ENCODE assay signal across 16 cellular contexts in the genomic region with DNA sequence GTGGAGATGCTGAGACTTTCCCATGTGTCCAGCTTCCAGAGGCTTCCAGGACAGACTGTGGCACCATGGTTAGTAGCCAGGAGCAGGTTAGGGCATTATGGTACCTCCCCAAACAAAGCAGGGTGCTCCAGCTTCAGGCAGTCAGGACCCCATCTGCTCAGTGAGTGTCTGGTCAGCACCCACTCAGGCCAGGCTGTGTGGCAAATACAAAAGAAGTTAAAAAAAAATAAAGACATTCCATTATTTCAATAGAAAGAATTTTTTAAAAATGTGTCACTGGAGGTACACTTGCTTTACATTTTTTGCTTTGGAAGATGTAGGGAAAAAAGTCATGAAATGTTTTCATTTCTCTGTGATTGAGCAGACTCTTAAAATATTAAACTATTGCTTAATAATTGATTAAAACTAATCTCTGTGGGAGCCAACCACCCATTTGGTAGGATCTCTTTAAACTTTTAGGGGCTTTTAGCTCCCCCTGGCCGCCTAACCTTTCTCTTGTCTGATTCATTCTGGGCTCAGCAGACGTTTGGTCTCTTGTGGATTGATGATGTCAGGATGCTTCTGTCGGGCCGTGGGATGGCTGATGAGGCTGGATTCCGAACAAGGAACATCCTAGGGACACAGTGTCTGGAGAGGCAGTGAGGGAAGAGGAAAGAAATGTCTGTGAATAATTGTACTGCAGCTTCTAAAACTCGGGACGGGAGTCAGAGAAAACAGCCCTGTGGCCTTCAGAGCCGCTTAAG. TPM values are rescaled to one million over a fixed set of nuclear protein-coding genes. Genes with fewer than 3 reads are reported as not detected.
DNase-seq lines count a peak whose midpoint lies in the region; ATAC-seq, FAIRE-seq and TF ChIP-seq lines count a peak whose summit lies in the region.
"Had no signal": no experiment of that assay in that cellular context is flagged by ENCODE, and none has a peak within 500 bp of the region (broad histone marks: within the 10 kb centered on the region; RNA-seq: fewer than 3 reads in every experiment).

No MANE protein-coding gene starts in this region.

- H3K23ac ChIP-seq in H1 (ENCODE audit: insufficient read length): no peak overlapping the region

- no peaks in the 10 kb centered on the region for H3K9me2 ChIP-seq in OCI-LY1 (ENCODE audit: low read depth, low read length)

- H2BK120ac ChIP-seq in H1 (replicated peaks; ENCODE audit: low read depth, low read length): peak overlapping the region; percentile 72

- no peaks in the 10 kb centered on the region for H3F3A ChIP-seq in OCI-LY1 (ENCODE audit: insufficient read depth, low read length)

- intact Hi-C loops in naive thymus-derived CD4-positive, alpha-beta T cell (cut with micrococcal nuclease): no loop called here

- no peak overlapping the region for H2BK12ac ChIP-seq in H1 (ENCODE audit: low read depth, low read length)

- H3K36me3 Mint-ChIP-seq in osteocyte (ENCODE audit: unreplicated experiment): no peaks in the 10 kb centered on the region
- H3K36me3 Mint-ChIP-seq in naive thymus-derived CD4-positive, alpha-beta T cell: no peaks in the 10 kb centered on the region
- H3K36me3 Mint-ChIP-seq in activated T-cell treated with anti-CD3 and anti-CD28 coated beads, Interleukin-2, amount 50 U/mL, for 4 hours (ENCODE audit: insufficient read depth): no peaks in the 10 kb centered on the region
- H3K36me3 Mint-ChIP-seq: activated naive CD8-positive, alpha-beta T cell treated with anti-CD3 and anti-CD28 coated beads, Interleukin-2, amount 10 ng/mL, durations not matched to agents 7 days and 5 days had no signal

- POLR2A ChIA-PET in H1 (lab: Charles Lee; ENCODE audit: partially characterized antibody): no interaction called here
- POLR2A ChIA-PET in naive thymus-derived CD4-positive, alpha-beta T cell (lab: Charles Lee): no interaction called here

- no peak overlapping the region for H3K9ac ChIP-seq in OCI-LY1 (ENCODE audit: low read length)
- H3K9ac ChIP-seq in H1 (replicated peaks in 1 of 4; ENCODE audit: extremely low read depth in 1 of 4, low read depth in 3 of 4, low read length in 3 of 4): no peak overlapping the region
- H3K9ac ChIP-seq: KMS-11 had no signal

- H2BK20ac ChIP-seq in H1 (ENCODE audit: low read length): no peak overlapping the region

- H2AFZ ChIP-seq in OCI-LY1 (ENCODE audit: low read length): no peak overlapping the region
- H2AFZ ChIP-seq in H1 (ENCODE audit: low read length): no peak overlapping the region

- H3K18ac ChIP-seq in H1 (ENCODE audit: extremely low read depth, low read length): no peak overlapping the region

- peak; percentile 32 for DNase-seq in Daoy (ENCODE audit: low read depth)
- no peak for DNase-seq in H1 (ENCODE audit: low read depth in 1 of 2, low spot score in 2 of 2)
- no peak for DNase-seq in osteocyte (ENCODE audit: extremely low spot score, unreplicated experiment)
- no peak for DNase-seq in naive thymus-derived CD4-positive, alpha-beta T cell
- DNase-seq in activated T-cell treated with anti-CD3 and anti-CD28 coated beads, Interleukin-2, amount 50 U/mL, for 4 hours: no peak
- DNase-seq: activated B cell treated with CpG ODN at 0.5 μM for 24 hours; activated naive CD8-positive, alpha-beta T cell treated with anti-CD3 and anti-CD28 coated beads, Interleukin-2, amount 10 ng/mL, durations not matched to agents 7 days and 5 days; effector CD8-positive, alpha-beta T cell; lower lobe of right lung; NCI-H1694 had no signal

- H4K20me1 ChIP-seq in OCI-LY1 (ENCODE audit: insufficient read depth, low read length): no peaks in the 10 kb centered on the region
- peaks cover 0 to 4% of the 10 kb centered on the region in 2 experiments for H4K20me1 ChIP-seq in H1 (replicated peaks in 1 of 2; ENCODE audit: control insufficient read depth in 1 of 2, insufficient read depth in 2 of 2, low read length in 2 of 2)

- H4K5ac ChIP-seq in H1 (ENCODE audit: insufficient read length, low read depth, low read length): no peak overlapping the region

- no peak overlapping the region for H4K91ac ChIP-seq in H1 (replicated peaks; ENCODE audit: insufficient read length, low read length)

- H3K79me1 ChIP-seq in H1 (ENCODE audit: low read depth, low read length): no peaks in the 10 kb centered on the region

- no peak; a peak in 1 of 4 replicates for TF ChIP-seq RAD21 in H1 (IDR thresholded peaks at IDR 0.05 in 1 of 2, conservative IDR thresholded peaks at IDR 0.05 in 1 of 2; ENCODE audit: low read depth in 2 of 2, low read length in 2 of 2)

- H3K4me3 Mint-ChIP-seq in osteocyte (ENCODE audit: unreplicated experiment): no peak overlapping the region
- no peak overlapping the region for H3K4me3 Mint-ChIP-seq in naive thymus-derived CD4-positive, alpha-beta T cell
- H3K4me3 Mint-ChIP-seq in activated T-cell treated with anti-CD3 and anti-CD28 coated beads, Interleukin-2, amount 50 U/mL, for 4 hours: no peak overlapping the region
- H3K4me3 Mint-ChIP-seq: activated B cell treated with CpG ODN at 0.5 μM for 24 hours; activated naive CD8-positive, alpha-beta T cell treated with anti-CD3 and anti-CD28 coated beads, Interleukin-2, amount 10 ng/mL, durations not matched to agents 7 days and 5 days; neural crest cell had no signal

- TF ChIP-seq CTCF in OCI-LY1 (IDR thresholded peaks at IDR 0.05; ENCODE audit: low read length) (peak; percentile 26; the same call in 1 of the 2 replicates), H1 (IDR thresholded peaks at IDR 0.05; ENCODE audit: control extremely low read depth in 1 of 3, insufficient read depth in 1 of 3, low read depth in 1 of 3, low read length in 3 of 3) (no peak), osteocyte (IDR thresholded peaks at IDR 0.05) (no peak)

- H3K14ac ChIP-seq in H1 (ENCODE audit: insufficient read length): no peak overlapping the region

- H3K27me3 ChIP-seq in OCI-LY1 (ENCODE audit: insufficient read depth, low read length) (no peaks in the 10 kb centered on the region; the same call in 1 of the 2 replicates), H1 (replicated peaks in 1 of 4; ENCODE audit: control insufficient read depth in 3 of 4, extremely low read depth in 1 of 4, insufficient read depth in 3 of 4, low read length in 3 of 4) (peaks cover 0 to 3% (median 0%) of the 10 kb centered on the region in 4 experiments; a peak in 4 of 7 replicates)
- H3K27me3 ChIP-seq in naive thymus-derived CD4-positive, alpha-beta T cell (ENCODE audit: control insufficient read depth in 2 of 2, insufficient read depth in 2 of 2, low read length in 2 of 2): no peaks in the 10 kb centered on the region

- no peak overlapping the region for H4K8ac ChIP-seq in H1 (ENCODE audit: extremely low read depth, insufficient read depth, low read length)

- no peaks in the 10 kb centered on the region for H3K27me3 Mint-ChIP-seq in osteocyte (ENCODE audit: unreplicated experiment)
- peaks cover 0 to 30% (median 12%) of the 10 kb centered on the region in 5 donors for H3K27me3 Mint-ChIP-seq in naive thymus-derived CD4-positive, alpha-beta T cell
- H3K27me3 Mint-ChIP-seq in activated T-cell treated with anti-CD3 and anti-CD28 coated beads, Interleukin-2, amount 50 U/mL, for 4 hours (ENCODE audit: low read depth): peaks cover 13% of the 10 kb centered on the region

- no peak for TF ChIP-seq POLR2A in H1 (IDR thresholded peaks at IDR 0.05; ENCODE audit: control extremely low read depth in 1 of 2, low read depth in 2 of 2, low read length in 2 of 2)

- H3K23me2 ChIP-seq in H1 (ENCODE audit: low read depth, low read length): peaks cover 12% of the 10 kb centered on the region; the same call in 1 of the 2 replicates

- CTCF ChIA-PET in H1 (lab: Charles Lee; ENCODE audit: partially characterized antibody): interaction anchor here (0.6 to 1.8 kb wide), 5 partner anchors 63 to 583 kb away, joined by 3 to 8 read pairs (median 3); no protein-coding TSS in a partner anchor
- CTCF ChIA-PET in naive thymus-derived CD4-positive, alpha-beta T cell (lab: Charles Lee): no interaction called here

- H3K9me3 Mint-ChIP-seq in osteocyte (ENCODE audit: unreplicated experiment): no peaks in the 10 kb centered on the region
- H3K9me3 Mint-ChIP-seq in naive thymus-derived CD4-positive, alpha-beta T cell: peaks cover 0 to 2% (median 0%) of the 10 kb centered on the region in 11 donors
- H3K9me3 Mint-ChIP-seq in activated T-cell treated with anti-CD3 and anti-CD28 coated beads, Interleukin-2, amount 50 U/mL, for 4 hours: no peaks in the 10 kb centered on the region
- H3K9me3 Mint-ChIP-seq: activated B cell treated with CpG ODN at 0.5 μM for 24 hours; activated naive CD8-positive, alpha-beta T cell treated with anti-CD3 and anti-CD28 coated beads, Interleukin-2, amount 10 ng/mL, durations not matched to agents 7 days and 5 days; neural crest cell had no signal

- H3K4me2 ChIP-seq in OCI-LY1 (ENCODE audit: low read length) (no peak overlapping the region), H1 (ENCODE audit: insufficient read depth in 1 of 2, low read depth in 2 of 2, low read length in 2 of 2) (no peak overlapping the region)
- H3K4me2 ChIP-seq: KMS-11 had no signal

- ATAC-seq in naive thymus-derived CD4-positive, alpha-beta T cell: no peak
- ATAC-seq in GM21515 (IDR thresholded peaks at IDR 0.05; ENCODE audit: unreplicated experiment): no peak
- ATAC-seq in activated T-cell treated with anti-CD3 and anti-CD28 coated beads, Interleukin-2, amount 50 U/mL, for 4 hours: no peak
- no peak for ATAC-seq in GM18511 (IDR thresholded peaks at IDR 0.05; ENCODE audit: unreplicated experiment)
- ATAC-seq: lower lobe of right lung had no signal

- TF ChIP-seq EP300 in H1 (IDR thresholded peaks at IDR 0.05; ENCODE audit: borderline replicate concordance in 1 of 2, low read depth in 2 of 2, low read length in 2 of 2): no peak

- peaks cover 14% of the 10 kb centered on the region for H3K4me1 ChIP-seq in OCI-LY1 (ENCODE audit: insufficient read depth, low read length, severe bottlenecking)
- H3K4me1 ChIP-seq in H1 (replicated peaks in 1 of 4; ENCODE audit: control insufficient read depth in 3 of 4, insufficient read depth in 4 of 4, low read length in 3 of 4): 0 out of 7 replicates have a peak, but pooled peaks cover 0 to 2% (median 0%) of the 10 kb centered on the region in 4 experiments
- no peaks in the 10 kb centered on the region for H3K4me1 ChIP-seq in naive thymus-derived CD4-positive, alpha-beta T cell (ENCODE audit: control insufficient read depth in 2 of 2, insufficient read depth in 2 of 2, low read length in 2 of 2)
- H3K4me1 ChIP-seq: lower lobe of right lung had no signal

- H3K9me3 ChIP-seq in OCI-LY1 (ENCODE audit: low read length) (no peaks in the 10 kb centered on the region), H1 (ENCODE audit: insufficient read depth in 2 of 2, low read depth in 1 of 2, low read length in 1 of 2) (no peaks in the 10 kb centered on the region)
- no peaks in the 10 kb centered on the region for H3K9me3 ChIP-seq in naive thymus-derived CD4-positive, alpha-beta T cell (ENCODE audit: control insufficient read depth in 2 of 3, low read length in 3 of 3)
- H3K9me3 ChIP-seq: lower lobe of right lung, suprapubic skin had no signal

- H3K27ac ChIP-seq in OCI-LY1 (ENCODE audit: low read depth, low read length, poor library complexity, severe bottlenecking) (no peak overlapping the region), H1 (ENCODE audit: low read depth, low read length) (no peak overlapping the region)
- no peak overlapping the region for H3K27ac ChIP-seq in naive thymus-derived CD4-positive, alpha-beta T cell (ENCODE audit: low read depth, low read length)
- H3K27ac ChIP-seq: KMS-11, lower lobe of right lung, suprapubic skin had no signal

- no peak overlapping the region; the same call in 1 of the 2 replicates for H2AK5ac ChIP-seq in H1 (ENCODE audit: low read depth, low read length)

- no peak overlapping the region for H3K56ac ChIP-seq in H1 (replicated peaks; ENCODE audit: insufficient read length, low read depth, low read length)

- H2BK15ac ChIP-seq in H1 (ENCODE audit: low read length): no peak overlapping the region

- peak overlapping the region; percentile 50 for H3K27ac Mint-ChIP-seq in osteocyte (ENCODE audit: unreplicated experiment)
- no peak overlapping the region for H3K27ac Mint-ChIP-seq in naive thymus-derived CD4-positive, alpha-beta T cell
- H3K27ac Mint-ChIP-seq: activated B cell treated with CpG ODN at 0.5 μM for 24 hours; activated naive CD8-positive, alpha-beta T cell treated with anti-CD3 and anti-CD28 coated beads, Interleukin-2, amount 10 ng/mL, durations not matched to agents 7 days and 5 days had no signal

- no peak for FAIRE-seq in H1 (lab: Jason Lieb, UNC)

- H3K4ac ChIP-seq in H1 (replicated peaks; ENCODE audit: insufficient read length, low read depth, low read length): no peak overlapping the region

- peaks cover 18% of the 10 kb centered on the region for H3K4me1 Mint-ChIP-seq in osteocyte (ENCODE audit: unreplicated experiment)
- H3K4me1 Mint-ChIP-seq in naive thymus-derived CD4-positive, alpha-beta T cell: peaks cover 0 to 2% (median 0%) of the 10 kb centered on the region in 7 donors
- H3K4me1 Mint-ChIP-seq in activated T-cell treated with anti-CD3 and anti-CD28 coated beads, Interleukin-2, amount 50 U/mL, for 4 hours (ENCODE audit: low read depth): no peaks in the 10 kb centered on the region
- H3K4me1 Mint-ChIP-seq: activated B cell treated with CpG ODN at 0.5 μM for 24 hours; activated naive CD8-positive, alpha-beta T cell treated with anti-CD3 and anti-CD28 coated beads, Interleukin-2, amount 10 ng/mL, durations not matched to agents 7 days and 5 days; neural crest cell had no signal

- 68% methylated on average over 8 of the region's 8 CpGs; no CpG with 5 or more reads in 1 of the 2 experiments for WGBS in H1 (ENCODE audit: extremely low coverage in 1 of 2, insufficient coverage in 1 of 2, insufficient read length in 1 of 2, insufficient replicate concordance in 2 of 2, low coverage in 1 of 2, low lambda C conversion rate in 2 of 2, missing lambda C conversion rate in 1 of 2), 2 experiments

- H2BK5ac ChIP-seq in H1 (ENCODE audit: low read depth, low read length): no peak overlapping the region

- H3K79me2 ChIP-seq in OCI-LY1 (ENCODE audit: insufficient read depth, low read length) (no peaks in the 10 kb centered on the region), H1 (ENCODE audit: control insufficient read depth in 1 of 2, insufficient read depth in 2 of 2, low read length in 2 of 2) (no peaks in the 10 kb centered on the region)

- H3K36me3 ChIP-seq in OCI-LY1 (ENCODE audit: insufficient read depth, low read length) (no peaks in the 10 kb centered on the region; the same call in 1 of the 2 replicates), H1 (ENCODE audit: control insufficient read depth in 2 of 4, insufficient read depth in 4 of 4, low read length in 3 of 4) (no peaks in the 10 kb centered on the region)
- no peaks in the 10 kb centered on the region for H3K36me3 ChIP-seq in naive thymus-derived CD4-positive, alpha-beta T cell (ENCODE audit: control insufficient read depth in 2 of 3, insufficient read depth in 3 of 3, low read length in 3 of 3)
- H3K36me3 ChIP-seq: lower lobe of right lung, suprapubic skin had no signal

- no peak overlapping the region for H3K4me3 ChIP-seq in OCI-LY1 (ENCODE audit: low read depth, low read length, poor library complexity, severe bottlenecking)
- H3K4me3 ChIP-seq in H1 (ENCODE audit: extremely low read depth in 1 of 4, insufficient read depth in 2 of 4, low read depth in 3 of 4, low read length in 4 of 4): no peak overlapping the region
- no peak overlapping the region for H3K4me3 ChIP-seq in naive thymus-derived CD4-positive, alpha-beta T cell (ENCODE audit: low read length)
- H3K4me3 ChIP-seq: lower lobe of right lung, suprapubic skin had no signal

RNA-seq across cellular contexts. Expression of gene NPTX1, which starts 28.4 kb away (rescaled TPM):
- 0.11 TPM in 1 of 2 replicates, not detected in the other for total RNA-seq in Daoy (2014; rRNA removed; shearing (Covaris generic))
- 12.0 and 14.8 TPM in 2 replicates for total RNA-seq in H1 (2021; fragmentation: NEBNext Ultra II Directional; extraction: Animal tissue kit (Norgen Biotek cat#: 25700))
- 17.9 and 35.0 TPM in 2 replicates for polyA plus RNA-seq in H1 (2011; rRNA removed)
- 23.1 TPM for polyA plus RNA-seq in H1 (2011; cell fraction: cytosol; rRNA removed)
- 54.8 TPM for polyA plus RNA-seq in H1 (2011; cell fraction: nucleus; rRNA removed)
- polyA plus RNA-seq in H1 (2012, experiment 1 of 2): 10.6 to 21.0 TPM (median 15.1 TPM) in 4 replicates
- 7.3 TPM for polyA plus RNA-seq in H1 (2012, experiment 2 of 2)
- 3.9 TPM for polyA plus RNA-seq in H1 (2013, experiment 1 of 2)
- polyA plus RNA-seq in H1 (2013, experiment 2 of 2): 3.1 TPM
- polyA minus RNA-seq in H1 (2011; rRNA and poly(A)+ RNA removed): 12.1 and 20.6 TPM in 2 replicates
- polyA minus RNA-seq in H1 (2011; cell fraction: cytosol; rRNA and poly(A)+ RNA removed): 21.1 TPM
- 22.5 TPM for polyA minus RNA-seq in H1 (2011; cell fraction: nucleus; rRNA and poly(A)+ RNA removed)
- total RNA-seq in osteocyte: 2.8 and 3.8 TPM in 2 replicates
- total RNA-seq in naive thymus-derived CD4-positive, alpha-beta T cell: 10 to 100 TPM in 1 of 5 experiments, under 1 TPM in 3, not detected in 1; 0.11 to 98.0 (median 0.35) TPM
- polyA plus RNA-seq in naive thymus-derived CD4-positive, alpha-beta T cell: not detected
- 10 to 100 TPM; 14.0 to 22.2 (median 21.4) TPM for total RNA-seq in activated T-cell treated with anti-CD3 and anti-CD28 coated beads, Interleukin-2, amount 50 U/mL, for 4 hours

RNA-seq across cellular contexts. Expression of gene RPTOR, which starts 39.8 kb away (rescaled TPM):
- 7.0 and 9.1 TPM in 2 replicates for total RNA-seq in Daoy (2014; rRNA removed; shearing (Covaris generic))
- total RNA-seq in H1 (2021; fragmentation: NEBNext Ultra II Directional; extraction: Animal tissue kit (Norgen Biotek cat#: 25700)): 28.7 and 29.0 TPM in 2 replicates
- polyA plus RNA-seq in H1 (2011; rRNA removed): 6.9 and 15.2 TPM in 2 replicates
- polyA plus RNA-seq in H1 (2011; cell fraction: cytosol; rRNA removed): 5.9 TPM
- 22.2 TPM for polyA plus RNA-seq in H1 (2011; cell fraction: nucleus; rRNA removed)
- polyA plus RNA-seq in H1 (2012, experiment 1 of 2): 11.2 to 16.6 TPM (median 15.1 TPM) in 4 replicates
- polyA plus RNA-seq in H1 (2012, experiment 2 of 2): 10.7 TPM
- 9.7 TPM for polyA plus RNA-seq in H1 (2013, experiment 1 of 2)
- polyA plus RNA-seq in H1 (2013, experiment 2 of 2): 9.0 TPM
- polyA minus RNA-seq in H1 (2011; rRNA and poly(A)+ RNA removed): 22.7 and 24.2 TPM in 2 replicates
- polyA minus RNA-seq in H1 (2011; cell fraction: cytosol; rRNA and poly(A)+ RNA removed): 20.0 TPM
- 53.0 TPM for polyA minus RNA-seq in H1 (2011; cell fraction: nucleus; rRNA and poly(A)+ RNA removed)
- total RNA-seq in osteocyte: 36.0 and 37.1 TPM in 2 replicates
- 10 to 100 TPM; 53.7 to 89.8 (median 69.5) TPM for total RNA-seq in naive thymus-derived CD4-positive, alpha-beta T cell
- polyA plus RNA-seq in naive thymus-derived CD4-positive, alpha-beta T cell: 10 to 100 TPM; 10.9 to 14.7 TPM
- 10 to 100 TPM; 76.1 to 98.3 (median 89.5) TPM for total RNA-seq in activated T-cell treated with anti-CD3 and anti-CD28 coated beads, Interleukin-2, amount 50 U/mL, for 4 hours
